1 cellular context compared by ENCODE assay signal in genomic region chr11:13042873-13043338, GRCh38.
TF ChIP-seq lines count a peak whose summit lies in the region.

No MANE protein-coding gene starts in this region.

TF ChIP-seq in HepG2, 621 proteins besides CTCF, POLR2A, EP300 and RAD21 (continued from another document):
- TF ChIP-seq ATF1 (CRISPR knock-in tag; IDR thresholded peaks at IDR 0.05) (no peak), SOX13 (IDR thresholded peaks at IDR 0.05) (no peak), SOX13 (CRISPR knock-in tag; conservative IDR thresholded peaks at IDR 0.05 in 1 of 2, IDR thresholded peaks at IDR 0.05 in 1 of 2) (peak in 1 of 2 experiments; percentile 42; a peak in 1 of 4 replicates), ZNF652 (CRISPR knock-in tag; IDR thresholded peaks at IDR 0.05; ENCODE audit: borderline replicate concordance, low read depth) (no peak)
